Comparison of ENCODE assay signal across 22 cellular contexts in genomic region chr18:40041951-40042350, GRCh38.
A peak's percentile ranks its signal among the peaks of the same experiment; 100 is the strongest.
DNase-seq lines count a peak whose midpoint lies in the region; ATAC-seq, FAIRE-seq and TF ChIP-seq lines count a peak whose summit lies in the region.
"Had no signal": no experiment of that assay in that cellular context is flagged by ENCODE, and none has a peak within 500 bp of the region (broad histone marks: within the 10 kb centered on the region; RNA-seq: fewer than 3 reads in every experiment).

No MANE protein-coding gene starts in this region.

- DNase-seq in GM23338 (ENCODE audit: low spot score) (peak; percentile 37), NCI-H2107 treated with DMSO at 0.1 percent for 48 hours (lab: John Stamatoyannopoulos, UW; ENCODE audit: unreplicated experiment) (peak; percentile 13), H1 (ENCODE audit: low read depth in 1 of 2, low spot score in 2 of 2) (no peak), neuronal stem cell (ENCODE audit: low spot score) (peak; percentile 20), Caco-2 (no peak)
- DNase-seq: CD4-positive, CD25-positive, alpha-beta regulatory T cell; HCEC 1CT; Karpas-422; NCI-H1092 treated with DMSO at 0.1 percent for 48 hours; NCI-H1436; NCI-H1930; NCI-H446 treated with DMSO at 0.1 percent for 48 hours; NCI-H526; PC-9; SJCRH30 had no signal

- H3K27ac ChIP-seq in GM23338 (ENCODE audit: low read depth) (no peak overlapping the region), H1 (ENCODE audit: low read depth, low read length) (no peak overlapping the region), neuronal stem cell (replicated peaks; ENCODE audit: low read length) (no peak overlapping the region)
- H3K27ac ChIP-seq: BLaER1, PC-9, SJCRH30 had no signal

- H3K27me3 ChIP-seq in GM23338 (ENCODE audit: insufficient read depth) (no peaks in the 10 kb centered on the region), H1 (replicated peaks in 1 of 4; ENCODE audit: control insufficient read depth in 3 of 4, extremely low read depth in 1 of 4, insufficient read depth in 3 of 4, low read length in 3 of 4) (no peaks in the 10 kb centered on the region; a peak in 1 of 7 replicates), neuronal stem cell (ENCODE audit: control insufficient read depth in 3 of 3, insufficient read depth in 3 of 3, low read depth in 1 of 3, low read length in 3 of 3) (no peaks in the 10 kb centered on the region), Caco-2 (replicated peaks; ENCODE audit: control insufficient read depth, insufficient read depth, low read length) (no peaks in the 10 kb centered on the region)
- H3K27me3 ChIP-seq: BLaER1, SJCRH30 had no signal

- H4K91ac ChIP-seq in H1 (replicated peaks; ENCODE audit: insufficient read length, low read length) (no peak overlapping the region), neuronal stem cell (ENCODE audit: low read depth, low read length, poor library complexity) (no peak overlapping the region)

- H2BK15ac ChIP-seq in H1 (ENCODE audit: low read length) (no peak overlapping the region), neuronal stem cell (ENCODE audit: low read length) (no peak overlapping the region)

- no peak overlapping the region for H3K27ac Mint-ChIP-seq in GM23338
- H3K27ac Mint-ChIP-seq in Caco-2 (ENCODE audit: unreplicated experiment), result no peak overlapping the region
- H3K27ac Mint-ChIP-seq: CD4-positive, CD25-positive, alpha-beta regulatory T cell had no signal

- intact Hi-C loops in Caco-2 (cut with micrococcal nuclease; ENCODE audit: unreplicated experiment), result no loop called here

- H3K9me3 Mint-ChIP-seq in GM23338 (no peaks in the 10 kb centered on the region), Caco-2 (ENCODE audit: unreplicated experiment) (no peaks in the 10 kb centered on the region)

- no peak for TF ChIP-seq RAD21 in H1 (IDR thresholded peaks at IDR 0.05 in 1 of 2, conservative IDR thresholded peaks at IDR 0.05 in 1 of 2; ENCODE audit: low read depth in 2 of 2, low read length in 2 of 2)

- H2BK120ac ChIP-seq in H1 (replicated peaks; ENCODE audit: low read depth, low read length) (no peak overlapping the region), neuronal stem cell (ENCODE audit: low read depth, low read length) (no peak overlapping the region)

- H3K9ac ChIP-seq in H1 (replicated peaks in 1 of 4; ENCODE audit: extremely low read depth in 1 of 4, low read depth in 3 of 4, low read length in 3 of 4) (no peak overlapping the region), neuronal stem cell (ENCODE audit: low read depth, low read length, poor library complexity) (no peak overlapping the region)
- H3K9ac ChIP-seq: BLaER1 had no signal

- no peak for TF ChIP-seq CTCF in GM23338 (conservative IDR thresholded peaks at IDR 0.05; ENCODE audit: low read depth in 2 of 2)
- no peak for TF ChIP-seq CTCF in H1 (IDR thresholded peaks at IDR 0.05; ENCODE audit: control extremely low read depth in 1 of 3, insufficient read depth in 1 of 3, low read depth in 1 of 3, low read length in 3 of 3)
- TF ChIP-seq CTCF in Caco-2 (IDR thresholded peaks at IDR 0.05; ENCODE audit: insufficient read depth in 1 of 2, low read depth in 1 of 2, low read length in 1 of 2, severe bottlenecking in 1 of 2, unreplicated experiment in 1 of 2), result no peak

- H3K79me2 ChIP-seq in GM23338 (replicated peaks; ENCODE audit: insufficient read depth) (no peaks in the 10 kb centered on the region), H1 (ENCODE audit: control insufficient read depth in 1 of 2, insufficient read depth in 2 of 2, low read length in 2 of 2) (no peaks in the 10 kb centered on the region)

- no peak overlapping the region for H2BK20ac ChIP-seq in H1 (ENCODE audit: low read length)

- no peaks in the 10 kb centered on the region for H3K79me1 ChIP-seq in H1 (ENCODE audit: low read depth, low read length)
- H3K79me1 ChIP-seq in neuronal stem cell (ENCODE audit: low read depth, low read length), result no peaks in the 10 kb centered on the region

- TF ChIP-seq POLR2A in H1 (IDR thresholded peaks at IDR 0.05; ENCODE audit: control extremely low read depth in 1 of 2, low read depth in 2 of 2, low read length in 2 of 2), result no peak

- no peak overlapping the region for H3K23ac ChIP-seq in H1 (ENCODE audit: insufficient read length)
- H3K23ac ChIP-seq in neuronal stem cell (ENCODE audit: low read depth, low read length, poor library complexity), result no peak overlapping the region

- no peaks in the 10 kb centered on the region for H4K20me1 ChIP-seq in GM23338 (replicated peaks; ENCODE audit: insufficient read depth)
- no peaks in the 10 kb centered on the region for H4K20me1 ChIP-seq in H1 (replicated peaks in 1 of 2; ENCODE audit: control insufficient read depth in 1 of 2, insufficient read depth in 2 of 2, low read length in 2 of 2)
- H4K20me1 ChIP-seq: BLaER1 had no signal

- H4K8ac ChIP-seq in H1 (ENCODE audit: extremely low read depth, insufficient read depth, low read length) (no peak overlapping the region), neuronal stem cell (ENCODE audit: low read depth, low read length) (no peak overlapping the region)

- no peaks in the 10 kb centered on the region for H3F3A ChIP-seq in GM23338 (replicated peaks; ENCODE audit: low read depth)

- peaks cover 1% of the 10 kb centered on the region for H3K27me3 Mint-ChIP-seq in GM23338 (ENCODE audit: insufficient read depth, low read depth, poor library complexity)
- no peaks in the 10 kb centered on the region for H3K27me3 Mint-ChIP-seq in Caco-2 (ENCODE audit: insufficient read depth, unreplicated experiment)
- H3K27me3 Mint-ChIP-seq: CD4-positive, CD25-positive, alpha-beta regulatory T cell had no signal

- H3K4ac ChIP-seq in H1 (replicated peaks; ENCODE audit: insufficient read length, low read depth, low read length) (no peak overlapping the region), neuronal stem cell (ENCODE audit: low read length) (no peak overlapping the region)

- H3K18ac ChIP-seq in H1 (ENCODE audit: extremely low read depth, low read length), result no peak overlapping the region
- no peak overlapping the region for H3K18ac ChIP-seq in neuronal stem cell (ENCODE audit: low read length)

- H3K56ac ChIP-seq in H1 (replicated peaks; ENCODE audit: insufficient read length, low read depth, low read length), result no peak overlapping the region

- no peak for TF ChIP-seq EP300 in H1 (IDR thresholded peaks at IDR 0.05; ENCODE audit: borderline replicate concordance in 1 of 2, low read depth in 2 of 2, low read length in 2 of 2)

- no peak for FAIRE-seq in H1 (lab: Jason Lieb, UNC)
- FAIRE-seq: D721Med, G401.6 had no signal

- no peak overlapping the region for H2AK5ac ChIP-seq in H1 (ENCODE audit: low read depth, low read length)
- H2AK5ac ChIP-seq in neuronal stem cell (ENCODE audit: low read depth, low read length), result no peak overlapping the region

- H2BK12ac ChIP-seq in H1 (ENCODE audit: low read depth, low read length) (no peak overlapping the region), neuronal stem cell (ENCODE audit: low read length) (no peak overlapping the region)

- H2BK5ac ChIP-seq in H1 (ENCODE audit: low read depth, low read length) (no peak overlapping the region), neuronal stem cell (ENCODE audit: low read length) (no peak overlapping the region)

- H3K36me3 Mint-ChIP-seq in GM23338 (ENCODE audit: low read depth) (no peaks in the 10 kb centered on the region), Caco-2 (ENCODE audit: insufficient read depth, unreplicated experiment) (no peaks in the 10 kb centered on the region)
- H3K36me3 Mint-ChIP-seq: CD4-positive, CD25-positive, alpha-beta regulatory T cell had no signal

- no TSS peak for BruUV-seq in Caco-2 (replicated peaks; lab: Mats Ljungman, UMichigan)

- H3K4me2 ChIP-seq in GM23338 (no peak overlapping the region), H1 (ENCODE audit: insufficient read depth in 1 of 2, low read depth in 2 of 2, low read length in 2 of 2) (no peak overlapping the region), neuronal stem cell (ENCODE audit: insufficient read depth, low read length, poor library complexity, severe bottlenecking) (no peak overlapping the region)
- H3K4me2 ChIP-seq: BLaER1, PC-9 had no signal

- H3K23me2 ChIP-seq in H1 (ENCODE audit: low read depth, low read length), result no peaks in the 10 kb centered on the region

- POLR2A ChIA-PET in H1 (lab: Charles Lee; ENCODE audit: partially characterized antibody) (no interaction called here), Caco-2 (lab: Charles Lee) (no interaction called here)

- no peak overlapping the region for H4K5ac ChIP-seq in H1 (ENCODE audit: insufficient read length, low read depth, low read length)

- H3K4me3 Mint-ChIP-seq in GM23338 (no peak overlapping the region), Caco-2 (ENCODE audit: unreplicated experiment) (no peak overlapping the region)
- H3K4me3 Mint-ChIP-seq: CD4-positive, CD25-positive, alpha-beta regulatory T cell had no signal

- H3K9me2 ChIP-seq in GM23338 (ENCODE audit: insufficient read depth), result no peaks in the 10 kb centered on the region

- 0 out of 2 replicates have a peak overlapping the region, but pooled peaks have one; percentile 1 for H2AFZ ChIP-seq in GM23338
- H2AFZ ChIP-seq in H1 (ENCODE audit: low read length), result no peak overlapping the region
- no peak overlapping the region for H2AFZ ChIP-seq in neuronal stem cell (ENCODE audit: low read length)
- H2AFZ ChIP-seq: PC-9 had no signal

- CTCF ChIA-PET in H1 (lab: Charles Lee; ENCODE audit: partially characterized antibody), result interaction anchor here (0.6 to 0.9 kb wide), 3 partner anchors 64 to 107 kb away, joined by 3 read pairs; no protein-coding TSS in a partner anchor
- CTCF ChIA-PET in Caco-2 (lab: Charles Lee), result no interaction called here

- peak; percentile 76 for ATAC-seq in GM23338
- ATAC-seq in HG02588 (IDR thresholded peaks at IDR 0.05; ENCODE audit: unreplicated experiment), result no peak
- ATAC-seq in HG02885 (IDR thresholded peaks at IDR 0.05; ENCODE audit: poor library complexity, unreplicated experiment), result no peak
- ATAC-seq: Right ventricle myocardium inferior, SK-N-SH treated with all-trans-retinoic acid at 6 μM for 48 hours had no signal

- no peak overlapping the region for H3K14ac ChIP-seq in H1 (ENCODE audit: insufficient read length)
- H3K14ac ChIP-seq in neuronal stem cell (ENCODE audit: low read length), result no peak overlapping the region

- no peaks in the 10 kb centered on the region for H3K9me3 ChIP-seq in H1 (ENCODE audit: insufficient read depth in 2 of 2, low read depth in 1 of 2, low read length in 1 of 2)
- H3K9me3 ChIP-seq in neuronal stem cell (replicated peaks in 1 of 2; ENCODE audit: control insufficient read depth in 2 of 2, insufficient read depth in 1 of 2, low read depth in 1 of 2, low read length in 2 of 2), result no peaks in the 10 kb centered on the region
- H3K9me3 ChIP-seq in Caco-2, result no peaks in the 10 kb centered on the region
- H3K9me3 ChIP-seq: BLaER1, SJCRH30 had no signal

- H3K36me3 ChIP-seq in GM23338 (ENCODE audit: insufficient read depth), result no peaks in the 10 kb centered on the region
- no peaks in the 10 kb centered on the region for H3K36me3 ChIP-seq in H1 (ENCODE audit: control insufficient read depth in 2 of 4, insufficient read depth in 4 of 4, low read length in 3 of 4)
- H3K36me3 ChIP-seq in neuronal stem cell (replicated peaks in 1 of 2; ENCODE audit: control insufficient read depth in 2 of 2, insufficient read depth in 2 of 2, low read length in 2 of 2), result no peaks in the 10 kb centered on the region
- H3K36me3 ChIP-seq in Caco-2 (ENCODE audit: control insufficient read depth, insufficient read depth, low read length), result no peaks in the 10 kb centered on the region
- H3K36me3 ChIP-seq: BLaER1, SJCRH30 had no signal

- no peak overlapping the region for H3K4me3 ChIP-seq in GM23338
- no peak overlapping the region for H3K4me3 ChIP-seq in H1 (ENCODE audit: extremely low read depth in 1 of 4, insufficient read depth in 2 of 4, low read depth in 3 of 4, low read length in 4 of 4)
- H3K4me3 ChIP-seq in neuronal stem cell (ENCODE audit: low read length in 2 of 2), result no peak overlapping the region
- no peak overlapping the region for H3K4me3 ChIP-seq in Caco-2 (ENCODE audit: low read depth, low read length)
- H3K4me3 ChIP-seq: BLaER1, PC-9, SJCRH30 had no signal

- 62% methylated on average over 8 of the region's 8 CpGs; no CpG with 5 or more reads in 1 of the 2 experiments for WGBS in H1 (ENCODE audit: extremely low coverage in 1 of 2, insufficient coverage in 1 of 2, insufficient read length in 1 of 2, insufficient replicate concordance in 2 of 2, low coverage in 1 of 2, low lambda C conversion rate in 2 of 2, missing lambda C conversion rate in 1 of 2), 2 experiments
- whole genome bisulfite sequencing in neuronal stem cell (ENCODE audit: extremely low coverage in 2 of 2, insufficient read length in 2 of 2, insufficient replicate concordance in 1 of 2), 2 donors, result no CpG with 5 or more reads among the region's 8 CpGs

- peaks cover 2% of the 10 kb centered on the region; the same call in 1 of the 3 replicates for H3K4me1 Mint-ChIP-seq in GM23338
- no peaks in the 10 kb centered on the region for H3K4me1 Mint-ChIP-seq in Caco-2 (ENCODE audit: low read depth, unreplicated experiment)

- H3K4me1 ChIP-seq in GM23338 (ENCODE audit: insufficient read depth) (no peaks in the 10 kb centered on the region), H1 (replicated peaks in 1 of 4; ENCODE audit: control insufficient read depth in 3 of 4, insufficient read depth in 4 of 4, low read length in 3 of 4) (no peaks in the 10 kb centered on the region), neuronal stem cell (ENCODE audit: control insufficient read depth in 2 of 2, insufficient read depth in 1 of 2, low read depth in 1 of 2, low read length in 2 of 2) (peaks cover 0 to 9% of the 10 kb centered on the region in 2 donors), Caco-2 (no peaks in the 10 kb centered on the region)
- H3K4me1 ChIP-seq: BLaER1, SJCRH30 had no signal

Comparison
In these comparisons a context has a peak if more than half of its experiments do, and no peak if none do; other contexts are left out.
1. DNase-seq: peak in GM23338 (single experiment), NCI-H2107 treated with DMSO at 0.1 percent for 48 hours (single experiment) and neuronal stem cell (single experiment); none in H1 (0 of 2) and Caco-2 (0 of 2).